Comparison of ENCODE assay signal across 1 cellular context in the genomic region with DNA sequence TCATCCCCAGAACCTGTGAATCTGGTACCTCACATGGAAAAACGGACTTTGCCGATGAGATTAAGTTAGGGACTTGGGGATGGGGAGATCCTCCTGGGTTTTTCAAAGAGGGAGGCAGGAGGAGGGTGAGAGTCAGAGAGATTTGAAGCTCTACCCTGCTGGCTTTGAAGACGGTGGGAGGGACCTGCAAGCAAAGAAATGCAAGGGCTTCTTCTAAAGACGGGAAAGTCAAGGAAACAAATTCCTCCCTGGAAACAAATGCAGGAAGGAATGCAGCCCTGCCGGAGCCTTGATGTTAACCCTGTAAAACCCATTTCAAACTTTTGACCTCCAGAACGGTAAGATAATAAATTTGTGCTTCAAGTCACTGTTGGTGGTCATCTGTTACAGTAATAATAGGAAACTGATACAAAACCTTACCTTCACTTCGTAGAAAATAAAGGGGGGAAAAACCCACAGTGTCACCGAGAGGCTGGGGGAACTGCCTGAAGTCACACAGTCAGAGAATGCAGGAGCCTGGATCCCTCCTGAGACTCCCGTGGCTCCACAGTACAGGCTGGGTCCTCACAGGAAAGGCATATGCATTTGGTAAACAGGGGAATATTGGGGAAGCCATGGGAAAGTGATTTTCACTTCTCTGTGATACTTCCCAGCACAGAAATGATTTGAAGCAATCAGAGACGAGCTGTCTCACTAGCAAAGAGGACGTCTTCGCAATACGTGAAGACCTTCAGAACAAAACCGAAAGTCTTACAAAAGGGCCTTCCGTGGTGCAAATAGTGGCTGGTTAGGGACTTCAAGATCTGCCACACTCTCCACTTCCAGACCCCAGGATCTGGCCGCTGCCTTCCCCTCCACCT.
TF ChIP-seq lines count a peak whose summit lies in the region.

No MANE protein-coding gene starts in this region.

TF ChIP-seq in H1, 55 proteins besides CTCF, POLR2A, EP300 and RAD21 (continued from another document):
- no peak for TF ChIP-seq YY1 (IDR thresholded peaks at IDR 0.05; ENCODE audit: low read depth, low read length)
- TF ChIP-seq ASH2L (IDR thresholded peaks at IDR 0.05; ENCODE audit: low read length) = peak; percentile 75
- TF ChIP-seq TEAD4 (IDR thresholded peaks at IDR 0.05; ENCODE audit: low read depth, low read length) = peak; percentile 91
- TF ChIP-seq CTBP2 (IDR thresholded peaks at IDR 0.05; ENCODE audit: borderline replicate concordance, insufficient read depth, insufficient read length, low read length) = peak; percentile 67
- TF ChIP-seq POLR2AphosphoS5 (IDR thresholded peaks at IDR 0.05; ENCODE audit: low read depth, low read length) = no peak
- no peak for TF ChIP-seq RFX5 (IDR thresholded peaks at IDR 0.05; ENCODE audit: borderline replicate concordance, low read depth, low read length)
- TF ChIP-seq JUN (IDR thresholded peaks at IDR 0.05; ENCODE audit: low read depth, low read length) = no peak
- TF ChIP-seq, protein P1, sequence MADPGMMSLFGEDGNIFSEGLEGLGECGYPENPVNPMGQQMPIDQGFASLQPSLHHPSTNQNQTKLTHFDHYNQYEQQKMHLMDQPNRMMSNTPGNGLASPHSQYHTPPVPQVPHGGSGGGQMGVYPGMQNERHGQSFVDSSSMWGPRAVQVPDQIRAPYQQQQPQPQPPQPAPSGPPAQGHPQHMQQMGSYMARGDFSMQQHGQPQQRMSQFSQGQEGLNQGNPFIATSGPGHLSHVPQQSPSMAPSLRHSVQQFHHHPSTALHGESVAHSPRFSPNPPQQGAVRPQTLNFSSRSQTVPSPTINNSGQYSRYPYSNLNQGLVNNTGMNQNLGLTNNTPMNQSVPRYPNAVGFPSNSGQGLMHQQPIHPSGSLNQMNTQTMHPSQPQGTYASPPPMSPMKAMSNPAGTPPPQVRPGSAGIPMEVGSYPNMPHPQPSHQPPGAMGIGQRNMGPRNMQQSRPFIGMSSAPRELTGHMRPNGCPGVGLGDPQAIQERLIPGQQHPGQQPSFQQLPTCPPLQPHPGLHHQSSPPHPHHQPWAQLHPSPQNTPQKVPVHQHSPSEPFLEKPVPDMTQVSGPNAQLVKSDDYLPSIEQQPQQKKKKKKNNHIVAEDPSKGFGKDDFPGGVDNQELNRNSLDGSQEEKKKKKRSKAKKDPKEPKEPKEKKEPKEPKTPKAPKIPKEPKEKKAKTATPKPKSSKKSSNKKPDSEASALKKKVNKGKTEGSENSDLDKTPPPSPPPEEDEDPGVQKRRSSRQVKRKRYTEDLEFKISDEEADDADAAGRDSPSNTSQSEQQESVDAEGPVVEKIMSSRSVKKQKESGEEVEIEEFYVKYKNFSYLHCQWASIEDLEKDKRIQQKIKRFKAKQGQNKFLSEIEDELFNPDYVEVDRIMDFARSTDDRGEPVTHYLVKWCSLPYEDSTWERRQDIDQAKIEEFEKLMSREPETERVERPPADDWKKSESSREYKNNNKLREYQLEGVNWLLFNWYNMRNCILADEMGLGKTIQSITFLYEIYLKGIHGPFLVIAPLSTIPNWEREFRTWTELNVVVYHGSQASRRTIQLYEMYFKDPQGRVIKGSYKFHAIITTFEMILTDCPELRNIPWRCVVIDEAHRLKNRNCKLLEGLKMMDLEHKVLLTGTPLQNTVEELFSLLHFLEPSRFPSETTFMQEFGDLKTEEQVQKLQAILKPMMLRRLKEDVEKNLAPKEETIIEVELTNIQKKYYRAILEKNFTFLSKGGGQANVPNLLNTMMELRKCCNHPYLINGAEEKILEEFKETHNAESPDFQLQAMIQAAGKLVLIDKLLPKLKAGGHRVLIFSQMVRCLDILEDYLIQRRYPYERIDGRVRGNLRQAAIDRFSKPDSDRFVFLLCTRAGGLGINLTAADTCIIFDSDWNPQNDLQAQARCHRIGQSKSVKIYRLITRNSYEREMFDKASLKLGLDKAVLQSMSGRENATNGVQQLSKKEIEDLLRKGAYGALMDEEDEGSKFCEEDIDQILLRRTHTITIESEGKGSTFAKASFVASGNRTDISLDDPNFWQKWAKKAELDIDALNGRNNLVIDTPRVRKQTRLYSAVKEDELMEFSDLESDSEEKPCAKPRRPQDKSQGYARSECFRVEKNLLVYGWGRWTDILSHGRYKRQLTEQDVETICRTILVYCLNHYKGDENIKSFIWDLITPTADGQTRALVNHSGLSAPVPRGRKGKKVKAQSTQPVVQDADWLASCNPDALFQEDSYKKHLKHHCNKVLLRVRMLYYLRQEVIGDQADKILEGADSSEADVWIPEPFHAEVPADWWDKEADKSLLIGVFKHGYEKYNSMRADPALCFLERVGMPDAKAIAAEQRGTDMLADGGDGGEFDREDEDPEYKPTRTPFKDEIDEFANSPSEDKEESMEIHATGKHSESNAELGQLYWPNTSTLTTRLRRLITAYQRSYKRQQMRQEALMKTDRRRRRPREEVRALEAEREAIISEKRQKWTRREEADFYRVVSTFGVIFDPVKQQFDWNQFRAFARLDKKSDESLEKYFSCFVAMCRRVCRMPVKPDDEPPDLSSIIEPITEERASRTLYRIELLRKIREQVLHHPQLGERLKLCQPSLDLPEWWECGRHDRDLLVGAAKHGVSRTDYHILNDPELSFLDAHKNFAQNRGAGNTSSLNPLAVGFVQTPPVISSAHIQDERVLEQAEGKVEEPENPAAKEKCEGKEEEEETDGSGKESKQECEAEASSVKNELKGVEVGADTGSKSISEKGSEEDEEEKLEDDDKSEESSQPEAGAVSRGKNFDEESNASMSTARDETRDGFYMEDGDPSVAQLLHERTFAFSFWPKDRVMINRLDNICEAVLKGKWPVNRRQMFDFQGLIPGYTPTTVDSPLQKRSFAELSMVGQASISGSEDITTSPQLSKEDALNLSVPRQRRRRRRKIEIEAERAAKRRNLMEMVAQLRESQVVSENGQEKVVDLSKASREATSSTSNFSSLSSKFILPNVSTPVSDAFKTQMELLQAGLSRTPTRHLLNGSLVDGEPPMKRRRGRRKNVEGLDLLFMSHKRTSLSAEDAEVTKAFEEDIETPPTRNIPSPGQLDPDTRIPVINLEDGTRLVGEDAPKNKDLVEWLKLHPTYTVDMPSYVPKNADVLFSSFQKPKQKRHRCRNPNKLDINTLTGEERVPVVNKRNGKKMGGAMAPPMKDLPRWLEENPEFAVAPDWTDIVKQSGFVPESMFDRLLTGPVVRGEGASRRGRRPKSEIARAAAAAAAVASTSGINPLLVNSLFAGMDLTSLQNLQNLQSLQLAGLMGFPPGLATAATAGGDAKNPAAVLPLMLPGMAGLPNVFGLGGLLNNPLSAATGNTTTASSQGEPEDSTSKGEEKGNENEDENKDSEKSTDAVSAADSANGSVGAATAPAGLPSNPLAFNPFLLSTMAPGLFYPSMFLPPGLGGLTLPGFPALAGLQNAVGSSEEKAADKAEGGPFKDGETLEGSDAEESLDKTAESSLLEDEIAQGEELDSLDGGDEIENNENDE (IDR thresholded peaks at IDR 0.05; ENCODE audit: insufficient replicate concordance, low read length) = peak; percentile 26
- peak; percentile 81 for TF ChIP-seq SP1 (IDR thresholded peaks at IDR 0.05; ENCODE audit: low read depth, low read length)
- TF ChIP-seq RXRA (IDR thresholded peaks at IDR 0.05; ENCODE audit: insufficient read depth, low read depth, low read length) = 0 out of 2 replicates have a peak, but pooled peaks have one; percentile 79
- TF ChIP-seq KDM4A (IDR thresholded peaks at IDR 0.05; ENCODE audit: low read depth, low read length, severe bottlenecking) = no peak
- no peak for TF ChIP-seq SIRT6 (IDR thresholded peaks at IDR 0.05; ENCODE audit: low read length)
- TF ChIP-seq SAP30 (IDR thresholded peaks at IDR 0.05; ENCODE audit: insufficient read depth, insufficient replicate concordance, low read length) = no peak
- no peak for TF ChIP-seq SRF (IDR thresholded peaks at IDR 0.05; ENCODE audit: low read depth, low read length)
- TF ChIP-seq SUZ12 (IDR thresholded peaks at IDR 0.05; ENCODE audit: low read length) = no peak
- TF ChIP-seq HDAC2 (IDR thresholded peaks at IDR 0.05; ENCODE audit: borderline replicate concordance in 1 of 2, low read depth in 2 of 2, low read length in 2 of 2) = no peak
- peak; percentile 5 for TF ChIP-seq NANOG (IDR thresholded peaks at IDR 0.05; ENCODE audit: insufficient read depth, low read depth, low read length, poor library complexity, severe bottlenecking)
